Comparison of ENCODE assay signal across 8 cellular contexts in genomic region chr1:156766288-156767100, GRCh38. TPM values are rescaled to one million over a fixed set of nuclear protein-coding genes. Genes with fewer than 3 reads are reported as not detected.
DNase-seq lines count a peak whose midpoint lies in the region; ATAC-seq, FAIRE-seq and TF ChIP-seq lines count a peak whose summit lies in the region.

No MANE protein-coding gene starts in this region.

- no peak for FAIRE-seq in H1 (lab: Jason Lieb, UNC)

- peak overlapping the region; percentile 4 for H4K91ac ChIP-seq in H1 (replicated peaks; ENCODE audit: insufficient read length, low read length)

- H3K18ac ChIP-seq in H1 (ENCODE audit: extremely low read depth, low read length), result peak overlapping the region; percentile 72; the same call in 1 of the 2 replicates

- H3K9me3 ChIP-seq in ES-I3 (ENCODE audit: control insufficient read depth, insufficient read depth, low read length) (no peaks in the 10 kb centered on the region), H1 (ENCODE audit: insufficient read depth in 2 of 2, low read depth in 1 of 2, low read length in 1 of 2) (no peaks in the 10 kb centered on the region)

- no peak overlapping the region for H3K4ac ChIP-seq in H1 (replicated peaks; ENCODE audit: insufficient read length, low read depth, low read length)

- no peak for TF ChIP-seq EP300 in H1 (IDR thresholded peaks at IDR 0.05; ENCODE audit: borderline replicate concordance in 1 of 2, low read depth in 2 of 2, low read length in 2 of 2)

- peaks cover 3% of the 10 kb centered on the region for H3K36me3 Mint-ChIP-seq in neural crest cell (ENCODE audit: low read depth)

- peak overlapping the region; percentile 26 for H4K5ac ChIP-seq in H1 (ENCODE audit: insufficient read length, low read depth, low read length)

- no peak overlapping the region for H2BK20ac ChIP-seq in H1 (ENCODE audit: low read length)

- H3K9ac ChIP-seq in ES-I3 (ENCODE audit: low read depth, low read length), result peak overlapping the region; percentile 73
- H3K9ac ChIP-seq in H1 (replicated peaks in 1 of 4; ENCODE audit: extremely low read depth in 1 of 4, low read depth in 3 of 4, low read length in 3 of 4), result peak overlapping the region; percentile 58 to 80 (median 70)

- TF ChIP-seq POLR2A in H1 (IDR thresholded peaks at IDR 0.05; ENCODE audit: control extremely low read depth in 1 of 2, low read depth in 2 of 2, low read length in 2 of 2), result peak in 1 of 2 experiments; percentile 65; a peak in 1 of 3 replicates

- peaks cover 10% of the 10 kb centered on the region for H3K79me1 ChIP-seq in H1 (ENCODE audit: low read depth, low read length)

- no peaks in the 10 kb centered on the region for H3K9me3 Mint-ChIP-seq in neural crest cell

- peaks cover 33% of the 10 kb centered on the region for H3K4me1 Mint-ChIP-seq in neural crest cell

- no peak for TF ChIP-seq RAD21 in H1 (IDR thresholded peaks at IDR 0.05 in 1 of 2, conservative IDR thresholded peaks at IDR 0.05 in 1 of 2; ENCODE audit: low read depth in 2 of 2, low read length in 2 of 2)

- no peak overlapping the region for H3K14ac ChIP-seq in H1 (ENCODE audit: insufficient read length)

- no peak overlapping the region for H2BK120ac ChIP-seq in H1 (replicated peaks; ENCODE audit: low read depth, low read length)

- no peak overlapping the region for H3K56ac ChIP-seq in H1 (replicated peaks; ENCODE audit: insufficient read length, low read depth, low read length)

- H2AFZ ChIP-seq in H1 (ENCODE audit: low read length), result peak overlapping the region; percentile 54

- TF ChIP-seq CTCF in H1 (IDR thresholded peaks at IDR 0.05; ENCODE audit: control extremely low read depth in 1 of 3, insufficient read depth in 1 of 3, low read depth in 1 of 3, low read length in 3 of 3), result no peak
- TF ChIP-seq CTCF in neural crest cell (conservative IDR thresholded peaks at IDR 0.05), result no peak

- DNase-seq in NCI-H146 treated with DMSO at 0.1 percent for 48 hours (lab: John Stamatoyannopoulos, UW; ENCODE audit: unreplicated experiment), result peak; percentile 26
- no peak for DNase-seq in H1 (ENCODE audit: low read depth in 1 of 2, low spot score in 2 of 2)
- DNase-seq in neural crest cell (ENCODE audit: low read depth, low spot score), result no peak
- DNase-seq in activated gamma-delta T cell (lab: John Stamatoyannopoulos, UW), result no peak
- no peak for DNase-seq in mucosa of gallbladder (ENCODE audit: low spot score)

- H3K79me2 ChIP-seq in H1 (ENCODE audit: control insufficient read depth in 1 of 2, insufficient read depth in 2 of 2, low read length in 2 of 2), result peaks cover 26 to 36% of the 10 kb centered on the region in 2 experiments

- H3K23ac ChIP-seq in H1 (ENCODE audit: insufficient read length), result no peak overlapping the region

- H2BK5ac ChIP-seq in H1 (ENCODE audit: low read depth, low read length), result peak overlapping the region; percentile 80

- peak overlapping the region; percentile 70 for H3K27ac ChIP-seq in H1 (ENCODE audit: low read depth, low read length)

- no peak overlapping the region for H3K4me3 Mint-ChIP-seq in neural crest cell

- no peaks in the 10 kb centered on the region for H3K27me3 ChIP-seq in H1 (replicated peaks in 1 of 4; ENCODE audit: control insufficient read depth in 3 of 4, extremely low read depth in 1 of 4, insufficient read depth in 3 of 4, low read length in 3 of 4)

- POLR2A ChIA-PET in H1 (lab: Charles Lee; ENCODE audit: partially characterized antibody), result interaction anchor here (0.6 to 8.2 kb wide), 27 partner anchors 10 to 175 kb away, joined by 3 to 121 read pairs (median 5); partner anchors contain the start of genes CRABP2, GPATCH4, HDGF and ISG20L2

- H2AK5ac ChIP-seq in H1 (ENCODE audit: low read depth, low read length), result peak overlapping the region; percentile 83; the same call in 1 of the 2 replicates

- peak overlapping the region; percentile 96 to 97 for H3K4me2 ChIP-seq in H1 (ENCODE audit: insufficient read depth in 1 of 2, low read depth in 2 of 2, low read length in 2 of 2)

- H3K27ac Mint-ChIP-seq in neural crest cell (ENCODE audit: unreplicated experiment), result peak overlapping the region; percentile 59

- CTCF ChIA-PET in H1 (lab: Charles Lee; ENCODE audit: partially characterized antibody), result interaction anchor here (1.0 to 11.7 kb wide), 7 partner anchors 14 to 124 kb away, joined by 3 to 100 read pairs (median 4); partner anchors contain the start of genes ISG20L2 and METTL25B

- peak overlapping the region; percentile 90; the same call in 1 of the 2 replicates for H4K8ac ChIP-seq in H1 (ENCODE audit: extremely low read depth, insufficient read depth, low read length)

- H3K4me1 ChIP-seq in ES-I3 (ENCODE audit: insufficient read depth, low read length) (peaks cover 4% of the 10 kb centered on the region), H1 (replicated peaks in 1 of 4; ENCODE audit: control insufficient read depth in 3 of 4, insufficient read depth in 4 of 4, low read length in 3 of 4) (peaks cover 0 to 16% (median 6%) of the 10 kb centered on the region in 4 experiments; a peak in 5 of 7 replicates)

- ATAC-seq in GM21619 (IDR thresholded peaks at IDR 0.05; ENCODE audit: unreplicated experiment) (peak; percentile 17), HG03025 (IDR thresholded peaks at IDR 0.05; ENCODE audit: low FRiP score, unreplicated experiment) (no peak)

- peak overlapping the region; percentile 75; the same call in 1 of the 2 replicates for H2BK12ac ChIP-seq in H1 (ENCODE audit: low read depth, low read length)

- H3K4me3 ChIP-seq in H1 (ENCODE audit: extremely low read depth in 1 of 4, insufficient read depth in 2 of 4, low read depth in 3 of 4, low read length in 4 of 4), result peak overlapping the region; percentile 45 to 75 (median 70)

- peaks cover 10 to 18% of the 10 kb centered on the region in 2 experiments for H4K20me1 ChIP-seq in H1 (replicated peaks in 1 of 2; ENCODE audit: control insufficient read depth in 1 of 2, insufficient read depth in 2 of 2, low read length in 2 of 2)

- no peaks in the 10 kb centered on the region for H3K27me3 Mint-ChIP-seq in neural crest cell (ENCODE audit: low read depth)

- 34% methylated on average over 14 of the region's 14 CpGs; no CpG with 5 or more reads in 1 of the 2 experiments for WGBS in H1 (ENCODE audit: extremely low coverage in 1 of 2, insufficient coverage in 1 of 2, insufficient read length in 1 of 2, insufficient replicate concordance in 2 of 2, low coverage in 1 of 2, low lambda C conversion rate in 2 of 2, missing lambda C conversion rate in 1 of 2), 2 experiments

- peak overlapping the region; percentile 13; the same call in 1 of the 2 replicates for H2BK15ac ChIP-seq in H1 (ENCODE audit: low read length)

- H3K23me2 ChIP-seq in H1 (ENCODE audit: low read depth, low read length), result peaks cover 11% of the 10 kb centered on the region

- H3K36me3 ChIP-seq in ES-I3 (ENCODE audit: insufficient read depth, low read length) (peaks cover 5% of the 10 kb centered on the region; the same call in 1 of the 2 replicates), H1 (ENCODE audit: control insufficient read depth in 2 of 4, insufficient read depth in 4 of 4, low read length in 3 of 4) (peaks cover 0 to 5% (median 2%) of the 10 kb centered on the region in 4 experiments; a peak in 2 of 8 replicates)

RNA-seq across cellular contexts. Expression of gene PRCC, which starts 0.8 kb away (rescaled TPM):
- total RNA-seq in H1 (2021; fragmentation: NEBNext Ultra II Directional; extraction: Animal tissue kit (Norgen Biotek cat#: 25700)), result 102 and 115 TPM in 2 replicates
- polyA plus RNA-seq in H1 (2011; rRNA removed), result 84.1 and 95.2 TPM in 2 replicates
- 79.7 TPM for polyA plus RNA-seq in H1 (2011; cell fraction: cytosol; rRNA removed)
- 89.8 TPM for polyA plus RNA-seq in H1 (2011; cell fraction: nucleus; rRNA removed)
- 83.1 to 103 TPM (median 99.5 TPM) in 4 replicates for polyA plus RNA-seq in H1 (2012, experiment 1 of 2)
- polyA plus RNA-seq in H1 (2012, experiment 2 of 2), result 104 TPM
- polyA plus RNA-seq in H1 (2013, experiment 1 of 2), result 120 TPM
- polyA plus RNA-seq in H1 (2013, experiment 2 of 2), result 116 TPM
- polyA minus RNA-seq in H1 (2011; rRNA and poly(A)+ RNA removed), result 89.1 and 141 TPM in 2 replicates
- polyA minus RNA-seq in H1 (2011; cell fraction: cytosol; rRNA and poly(A)+ RNA removed), result 71.3 TPM
- polyA minus RNA-seq in H1 (2011; cell fraction: nucleus; rRNA and poly(A)+ RNA removed), result 54.9 TPM
- 99.8 and 102 TPM in 2 replicates for total RNA-seq in neural crest cell
- 57.8 TPM for total RNA-seq in mucosa of gallbladder

RNA-seq across cellular contexts. Expression of gene HDGF, which starts 15.0 kb away (rescaled TPM):
- total RNA-seq in H1 (2021; fragmentation: NEBNext Ultra II Directional; extraction: Animal tissue kit (Norgen Biotek cat#: 25700)), result 391 and 395 TPM in 2 replicates
- 132 and 145 TPM in 2 replicates for polyA plus RNA-seq in H1 (2011; rRNA removed)
- 180 TPM for polyA plus RNA-seq in H1 (2011; cell fraction: cytosol; rRNA removed)
- 141 TPM for polyA plus RNA-seq in H1 (2011; cell fraction: nucleus; rRNA removed)
- polyA plus RNA-seq in H1 (2012, experiment 1 of 2), result 267 to 330 TPM (median 294 TPM) in 4 replicates
- 483 TPM for polyA plus RNA-seq in H1 (2012, experiment 2 of 2)
- polyA plus RNA-seq in H1 (2013, experiment 1 of 2), result 238 TPM
- polyA plus RNA-seq in H1 (2013, experiment 2 of 2), result 239 TPM
- polyA minus RNA-seq in H1 (2011; rRNA and poly(A)+ RNA removed), result 125 and 126 TPM in 2 replicates
- 107 TPM for polyA minus RNA-seq in H1 (2011; cell fraction: cytosol; rRNA and poly(A)+ RNA removed)
- polyA minus RNA-seq in H1 (2011; cell fraction: nucleus; rRNA and poly(A)+ RNA removed), result 57.3 TPM
- 294 and 304 TPM in 2 replicates for total RNA-seq in neural crest cell
- total RNA-seq in mucosa of gallbladder, result 170 TPM

RNA-seq across cellular contexts. Expression of gene MRPL24, which starts 25.6 kb away (rescaled TPM):
- total RNA-seq in H1 (2021; fragmentation: NEBNext Ultra II Directional; extraction: Animal tissue kit (Norgen Biotek cat#: 25700)), result 34.4 and 35.2 TPM in 2 replicates
- polyA plus RNA-seq in H1 (2011; rRNA removed), result 23.4 and 29.7 TPM in 2 replicates
- polyA plus RNA-seq in H1 (2011; cell fraction: cytosol; rRNA removed), result 37.5 TPM
- 38.2 TPM for polyA plus RNA-seq in H1 (2011; cell fraction: nucleus; rRNA removed)
- 35.6 to 51.4 TPM (median 46.6 TPM) in 4 replicates for polyA plus RNA-seq in H1 (2012, experiment 1 of 2)
- 48.1 TPM for polyA plus RNA-seq in H1 (2012, experiment 2 of 2)
- polyA plus RNA-seq in H1 (2013, experiment 1 of 2), result 51.5 TPM
- polyA plus RNA-seq in H1 (2013, experiment 2 of 2), result 51.0 TPM
- polyA minus RNA-seq in H1 (2011; rRNA and poly(A)+ RNA removed), result 19.8 and 22.1 TPM in 2 replicates
- 12.4 TPM for polyA minus RNA-seq in H1 (2011; cell fraction: cytosol; rRNA and poly(A)+ RNA removed)
- polyA minus RNA-seq in H1 (2011; cell fraction: nucleus; rRNA and poly(A)+ RNA removed), result 11.6 TPM
- total RNA-seq in neural crest cell (37.3 and 49.3 TPM in 2 replicates), mucosa of gallbladder (63.7 TPM)

RNA-seq across cellular contexts. Expression of gene ISG20L2, which starts 37.9 kb away (rescaled TPM):
- 47.5 and 53.1 TPM in 2 replicates for total RNA-seq in H1 (2021; fragmentation: NEBNext Ultra II Directional; extraction: Animal tissue kit (Norgen Biotek cat#: 25700))
- polyA plus RNA-seq in H1 (2011; rRNA removed), result 46.9 and 53.0 TPM in 2 replicates
- polyA plus RNA-seq in H1 (2011; cell fraction: cytosol; rRNA removed), result 41.8 TPM
- polyA plus RNA-seq in H1 (2011; cell fraction: nucleus; rRNA removed), result 29.0 TPM
- polyA plus RNA-seq in H1 (2012, experiment 1 of 2), result 35.0 to 48.9 TPM (median 43.5 TPM) in 4 replicates
- polyA plus RNA-seq in H1 (2012, experiment 2 of 2), result 48.4 TPM
- polyA plus RNA-seq in H1 (2013, experiment 1 of 2), result 50.4 TPM
- 50.3 TPM for polyA plus RNA-seq in H1 (2013, experiment 2 of 2)
- 69.4 and 87.6 TPM in 2 replicates for polyA minus RNA-seq in H1 (2011; rRNA and poly(A)+ RNA removed)
- 15.5 TPM for polyA minus RNA-seq in H1 (2011; cell fraction: cytosol; rRNA and poly(A)+ RNA removed)
- polyA minus RNA-seq in H1 (2011; cell fraction: nucleus; rRNA and poly(A)+ RNA removed), result 40.7 TPM
- 47.0 and 52.7 TPM in 2 replicates for total RNA-seq in neural crest cell
- 24.1 TPM for total RNA-seq in mucosa of gallbladder

RNA-seq across cellular contexts. Expression of gene METTL25B, which starts 38.2 kb away (rescaled TPM):
- 28.4 and 31.8 TPM in 2 replicates for total RNA-seq in H1 (2021; fragmentation: NEBNext Ultra II Directional; extraction: Animal tissue kit (Norgen Biotek cat#: 25700))
- polyA plus RNA-seq in H1 (2011; rRNA removed), result 30.1 and 43.1 TPM in 2 replicates
- 38.2 TPM for polyA plus RNA-seq in H1 (2011; cell fraction: cytosol; rRNA removed)
- polyA plus RNA-seq in H1 (2011; cell fraction: nucleus; rRNA removed), result 75.5 TPM
- 30.1 to 33.3 TPM (median 31.2 TPM) in 4 replicates for polyA plus RNA-seq in H1 (2012, experiment 1 of 2)
- polyA plus RNA-seq in H1 (2012, experiment 2 of 2), result 29.8 TPM
- 39.5 TPM for polyA plus RNA-seq in H1 (2013, experiment 1 of 2)
- polyA plus RNA-seq in H1 (2013, experiment 2 of 2), result 35.7 TPM
- polyA minus RNA-seq in H1 (2011; rRNA and poly(A)+ RNA removed), result 21.0 and 21.3 TPM in 2 replicates
- polyA minus RNA-seq in H1 (2011; cell fraction: cytosol; rRNA and poly(A)+ RNA removed), result 21.1 TPM
- polyA minus RNA-seq in H1 (2011; cell fraction: nucleus; rRNA and poly(A)+ RNA removed), result 19.6 TPM
- total RNA-seq in neural crest cell (30.4 and 33.0 TPM in 2 replicates), mucosa of gallbladder (48.0 TPM)
